1 cellular context compared by ENCODE assay signal in the genomic region with DNA sequence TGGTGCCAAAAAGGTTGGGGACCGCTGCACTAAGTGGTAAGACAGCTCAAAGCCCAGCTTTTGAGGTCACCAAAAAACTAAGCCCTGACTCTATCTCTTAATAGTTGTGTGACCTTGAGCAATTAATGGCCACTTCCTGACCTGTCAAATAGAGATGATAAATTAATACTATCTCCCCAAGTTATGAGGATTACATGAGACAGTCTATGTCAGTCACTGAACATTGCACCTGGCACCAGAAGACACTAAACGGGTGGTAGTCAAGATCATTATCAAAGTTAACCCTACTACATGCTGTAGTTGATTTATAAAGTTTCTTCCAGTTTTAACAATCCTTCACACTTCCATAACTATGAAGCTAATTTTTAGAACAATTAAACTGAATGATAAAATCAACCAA.
TF ChIP-seq lines count a peak whose summit lies in the region.

No MANE protein-coding gene starts in this region.

TF ChIP-seq in K562, 482 proteins besides CTCF, POLR2A, EP300 and RAD21:
- no peak for TF ChIP-seq ZNF717 (CRISPR knock-in tag; IDR thresholded peaks at IDR 0.05)
- peak; percentile 23 for TF ChIP-seq MEIS2 (IDR thresholded peaks at IDR 0.05; ENCODE audit: partially characterized antibody)
- no peak for TF ChIP-seq SOX6 (IDR thresholded peaks at IDR 0.05)
- TF ChIP-seq HMG20A (CRISPR knock-in tag; conservative IDR thresholded peaks at IDR 0.05) = no peak
- no peak for TF ChIP-seq PHB2 (IDR thresholded peaks at IDR 0.05; ENCODE audit: low read depth)
- no peak for TF ChIP-seq ZNF347 (CRISPR knock-in tag; IDR thresholded peaks at IDR 0.05; ENCODE audit: low read depth)
- TF ChIP-seq BCL6 (CRISPR knock-in tag; IDR thresholded peaks at IDR 0.05) = no peak
- TF ChIP-seq ZNF561 (CRISPR knock-in tag; conservative IDR thresholded peaks at IDR 0.05) = no peak
- TF ChIP-seq EZH2 (IDR thresholded peaks at IDR 0.05; ENCODE audit: borderline replicate concordance, low read depth, low read length) = no peak
- TF ChIP-seq, protein P1, sequence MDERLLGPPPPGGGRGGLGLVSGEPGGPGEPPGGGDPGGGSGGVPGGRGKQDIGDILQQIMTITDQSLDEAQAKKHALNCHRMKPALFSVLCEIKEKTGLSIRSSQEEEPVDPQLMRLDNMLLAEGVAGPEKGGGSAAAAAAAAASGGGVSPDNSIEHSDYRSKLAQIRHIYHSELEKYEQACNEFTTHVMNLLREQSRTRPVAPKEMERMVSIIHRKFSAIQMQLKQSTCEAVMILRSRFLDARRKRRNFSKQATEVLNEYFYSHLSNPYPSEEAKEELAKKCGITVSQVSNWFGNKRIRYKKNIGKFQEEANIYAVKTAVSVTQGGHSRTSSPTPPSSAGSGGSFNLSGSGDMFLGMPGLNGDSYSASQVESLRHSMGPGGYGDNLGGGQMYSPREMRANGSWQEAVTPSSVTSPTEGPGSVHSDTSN (CRISPR knock-in tag; IDR thresholded peaks at IDR 0.05; ENCODE audit: low read depth) = no peak
- TF ChIP-seq, protein P1 (tag; conservative IDR thresholded peaks at IDR 0.05; ENCODE audit: low read depth) = 0 out of 2 replicates have a peak, but pooled peaks have one; percentile 20
- no peak for TF ChIP-seq MAFF (IDR thresholded peaks at IDR 0.05; ENCODE audit: low read length)
- TF ChIP-seq ZNF184 (CRISPR knock-in tag; IDR thresholded peaks at IDR 0.05) = no peak
- no peak for TF ChIP-seq SMAD3 (CRISPR knock-in tag; conservative IDR thresholded peaks at IDR 0.05)
- no peak for TF ChIP-seq ZNF57 (CRISPR knock-in tag; IDR thresholded peaks at IDR 0.05)
- no peak for TF ChIP-seq GABPB2 (CRISPR knock-in tag; conservative IDR thresholded peaks at IDR 0.05)
